Comparison of ENCODE assay signal across 9 cellular contexts in the genomic region with DNA sequence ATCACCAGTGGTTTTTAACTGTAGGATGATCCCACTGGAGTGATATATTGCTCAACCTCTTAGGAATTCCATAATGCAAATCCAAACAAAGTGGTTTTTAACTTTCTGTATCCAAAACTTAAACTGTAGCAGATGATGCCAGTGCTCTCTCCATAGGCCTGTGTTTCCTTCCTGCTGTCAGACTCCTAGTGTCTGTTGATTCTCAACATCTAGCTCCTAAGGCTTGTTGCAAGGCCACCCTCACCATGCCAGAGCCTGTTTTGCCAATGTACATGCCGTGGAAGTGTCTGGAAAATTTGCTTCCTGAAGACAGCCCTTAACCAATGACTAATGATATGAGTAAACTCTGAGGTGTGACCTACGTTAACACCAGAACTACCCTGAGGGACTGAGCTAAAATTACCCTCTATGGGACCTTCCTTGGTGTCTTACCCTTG. TPM values are rescaled to one million over a fixed set of nuclear protein-coding genes. Genes with fewer than 3 reads are reported as not detected.
A peak's percentile ranks its signal among the peaks of the same experiment; 100 is the strongest.
DNase-seq lines count a peak whose midpoint lies in the region; ATAC-seq and TF ChIP-seq lines count a peak whose summit lies in the region.
"Had no signal": no experiment of that assay in that cellular context is flagged by ENCODE, and none has a peak within 500 bp of the region (broad histone marks: within the 10 kb centered on the region; RNA-seq: fewer than 3 reads in every experiment).

No MANE protein-coding gene starts in this region.

- no peak for TF ChIP-seq POLR2A in ovary (IDR thresholded peaks at IDR 0.05)

- TF ChIP-seq CTCF in brain microvascular endothelial cell (IDR thresholded peaks at IDR 0.05; ENCODE audit: low read depth, low read length, missing control alignments) (no peak), ovary (IDR thresholded peaks at IDR 0.05) (no peak)

- H3K27me3 ChIP-seq in brain microvascular endothelial cell (replicated peaks) = no peaks in the 10 kb centered on the region
- no peaks in the 10 kb centered on the region for H3K27me3 ChIP-seq in ovary

- H3K4me3 ChIP-seq in brain microvascular endothelial cell (ENCODE audit: low read depth, low read length) (no peak overlapping the region), ovary (no peak overlapping the region)

- in situ Hi-C loops in brain microvascular endothelial cell (cut with HindIII; ENCODE audit: low pct_ligation_motif_present, low sequenced_read_pairs) = no loop called here

- peak; percentile 21 for DNase-seq in AG08396 (ENCODE audit: low spot score)
- DNase-seq in HPDE6-E6E7 (ENCODE audit: extremely low spot score) = peak; percentile 77
- peak; percentile 50 for DNase-seq in brain microvascular endothelial cell
- peak; percentile 33 for DNase-seq in kidney glomerular epithelial cell (lab: John Stamatoyannopoulos, UW)
- DNase-seq in NCI-H1048 (lab: John Stamatoyannopoulos, UW) = no peak
- no peak for DNase-seq in ovary
- no peak for DNase-seq in 8988T
- DNase-seq: NCI-H187 treated with DMSO at 0.1 percent for 48 hours had no signal

- H3K9me3 ChIP-seq in ovary = no peaks in the 10 kb centered on the region

- H3K36me3 ChIP-seq in brain microvascular endothelial cell (replicated peaks) = no peaks in the 10 kb centered on the region
- no peaks in the 10 kb centered on the region for H3K36me3 ChIP-seq in ovary

- ATAC-seq in GM18520 (IDR thresholded peaks at IDR 0.05; ENCODE audit: unreplicated experiment) = no peak

- no peak for TF ChIP-seq EP300 in ovary (IDR thresholded peaks at IDR 0.05)

- intact Hi-C loops in ovary (cut with DNase I) = loop anchor here in 1 of 4 donors (5.0 kb wide), 1 partner anchor 1889 kb away; no protein-coding TSS in a partner anchor

- no peaks in the 10 kb centered on the region for H3K4me1 ChIP-seq in ovary (ENCODE audit: insufficient read depth)

- H3K27ac ChIP-seq in brain microvascular endothelial cell (peak overlapping the region; percentile 13), ovary (no peak overlapping the region)

- 73 to 83% (median 76%) methylated on average over 2 of the region's 2 CpGs for WGBS in ovary, 3 donors

RNA-seq across cellular contexts. Expression of a gene that starts 39.3 kb away (rescaled TPM):
- 10 to 100 TPM; 11.1 to 25.8 (median 14.9) TPM for total RNA-seq in ovary
- polyA plus RNA-seq in ovary = 1 to 10 TPM; 3.2 to 9.9 TPM

Comparison
In these comparisons a context has a peak if more than half of its experiments do, and no peak if none do; other contexts are left out.
1. DNase-seq: peak in AG08396 (single experiment), HPDE6-E6E7 (single experiment), brain microvascular endothelial cell (single experiment) and kidney glomerular epithelial cell (single experiment); none in NCI-H1048 (single experiment), ovary (0 of 5) and 8988T (single experiment).